Comparison of ENCODE assay signal across 19 cellular contexts in genomic region chr7:50272808-50273207, GRCh38. TPM values are rescaled to one million over a fixed set of nuclear protein-coding genes. Genes with fewer than 3 reads are reported as not detected.
DNase-seq lines count a peak whose midpoint lies in the region; ATAC-seq and TF ChIP-seq lines count a peak whose summit lies in the region.
"Had no signal": no experiment of that assay in that cellular context is flagged by ENCODE, and none has a peak within 500 bp of the region (broad histone marks: within the 10 kb centered on the region; RNA-seq: fewer than 3 reads in every experiment).

No MANE protein-coding gene starts in this region.

- H3K9me3 ChIP-seq in hepatocyte (ENCODE audit: low read depth): no peaks in the 10 kb centered on the region
- H3K9me3 ChIP-seq: left ventricle myocardium inferior, transverse colon had no signal

- H3K4me1 ChIP-seq in hepatocyte (ENCODE audit: insufficient read depth): no peaks in the 10 kb centered on the region
- H3K4me1 ChIP-seq: left ventricle myocardium inferior had no signal

- H3K27ac ChIP-seq in hepatocyte: no peak overlapping the region
- H3K27ac ChIP-seq: left ventricle myocardium inferior, skin epidermis, transverse colon had no signal

- peak overlapping the region; percentile 12 for H3K4me3 Mint-ChIP-seq in activated B cell treated with CpG ODN at 0.5 μM for 24 hours
- H3K4me3 Mint-ChIP-seq: activated CD4-positive, alpha-beta memory T cell treated with anti-CD3 and anti-CD28 coated beads for 36 hours had no signal

- H3K27me3 Mint-ChIP-seq in activated B cell treated with CpG ODN at 0.5 μM for 24 hours: no peaks in the 10 kb centered on the region
- H3K27me3 Mint-ChIP-seq: activated CD4-positive, alpha-beta memory T cell treated with anti-CD3 and anti-CD28 coated beads for 36 hours had no signal

- H3K4me1 Mint-ChIP-seq in activated B cell treated with CpG ODN at 0.5 μM for 24 hours: peaks cover 99% of the 10 kb centered on the region

- no peaks in the 10 kb centered on the region for H3K79me2 ChIP-seq in hepatocyte

- no peaks in the 10 kb centered on the region for H4K20me1 ChIP-seq in hepatocyte (ENCODE audit: insufficient read depth, poor library complexity, severe bottlenecking)

- H2AFZ ChIP-seq in hepatocyte: no peak overlapping the region

- TF ChIP-seq CTCF in activated B cell treated with CpG ODN at 0.5 μM for 24 hours (IDR thresholded peaks at IDR 0.05): no peak
- no peak for TF ChIP-seq CTCF in hepatocyte (IDR thresholded peaks at IDR 0.05; ENCODE audit: poor library complexity)

- H3K4me2 ChIP-seq in hepatocyte: no peak overlapping the region

- no peaks in the 10 kb centered on the region for H3K36me3 Mint-ChIP-seq in activated B cell treated with CpG ODN at 0.5 μM for 24 hours (ENCODE audit: low read depth)
- H3K36me3 Mint-ChIP-seq: activated CD4-positive, alpha-beta memory T cell treated with anti-CD3 and anti-CD28 coated beads for 36 hours had no signal

- no peaks in the 10 kb centered on the region for H3K36me3 ChIP-seq in hepatocyte (replicated peaks; ENCODE audit: insufficient read depth, low read depth)
- H3K36me3 ChIP-seq: left ventricle myocardium inferior, transverse colon had no signal

- ATAC-seq in GM18508 (IDR thresholded peaks at IDR 0.05; ENCODE audit: insufficient read depth, unreplicated experiment) (peak; percentile 39), GM19395 (IDR thresholded peaks at IDR 0.05; ENCODE audit: unreplicated experiment) (peak; percentile 30), HG03135 (IDR thresholded peaks at IDR 0.05; ENCODE audit: unreplicated experiment) (peak; percentile 51), activated B cell treated with CpG ODN at 0.5 μM for 24 hours (ENCODE audit: low read depth) (peak; percentile 43), HG02970 (IDR thresholded peaks at IDR 0.05; ENCODE audit: low FRiP score, unreplicated experiment) (no peak)

- intact Hi-C loops in activated B cell treated with CpG ODN at 0.5 μM for 24 hours (cut with micrococcal nuclease): loop anchor here (1.0 to 5.0 kb wide), 3 partner anchors 8 to 34 kb away; no protein-coding TSS in a partner anchor

- DNase-seq in activated B cell treated with CpG ODN at 0.5 μM for 24 hours (no peak), hepatocyte (ENCODE audit: low spot score) (no peak), DMS153 treated with DMSO at 0.1 percent for 48 hours (lab: John Stamatoyannopoulos, UW; ENCODE audit: unreplicated experiment) (no peak), amniotic stem cell (lab: John Stamatoyannopoulos, UW) (no peak)
- DNase-seq: activated CD4-positive, alpha-beta memory T cell treated with anti-CD3 and anti-CD28 coated beads for 36 hours; cerebellar nuclear complex; foreskin fibroblast; Kasumi-1; left ventricle myocardium inferior; NCI-H1694; NCI-H446; transverse colon had no signal

- no peak overlapping the region for H3K4me3 ChIP-seq in hepatocyte
- H3K4me3 ChIP-seq: left ventricle myocardium inferior, skin epidermis, transverse colon had no signal

- H3K27ac Mint-ChIP-seq in activated B cell treated with CpG ODN at 0.5 μM for 24 hours: peak overlapping the region; percentile 82
- H3K27ac Mint-ChIP-seq: activated CD4-positive, alpha-beta memory T cell treated with anti-CD3 and anti-CD28 coated beads for 36 hours; activated T-helper 2 cell treated with anti-CD3 and anti-CD28 coated beads, Interferon-gamma antibody, Interleukin-2, Interleukin-4, amounts not matched to agents 10 μg/mL and 5 μg/mL and 100 μg/mL, durations not matched to agents 14 hours and 24 hours and 36 hours had no signal

- no peaks in the 10 kb centered on the region for H3K9me2 ChIP-seq in hepatocyte (replicated peaks; ENCODE audit: insufficient read depth)

- 83% methylated on average over 3 of the region's 3 CpGs for whole genome bisulfite sequencing in hepatocyte (ENCODE audit: low lambda C conversion rate, missing lambda C conversion rate)

- no peaks in the 10 kb centered on the region for H3K27me3 ChIP-seq in hepatocyte
- H3K27me3 ChIP-seq: transverse colon had no signal

- CTCF ChIA-PET in activated B cell treated with CpG ODN at 0.5 μM for 24 hours (lab: Charles Lee): interaction anchor here (0.8 to 2.6 kb wide), 16 partner anchors 9 to 146 kb away, joined by 3 to 10 read pairs (median 4); no protein-coding TSS in a partner anchor

- POLR2A ChIA-PET in activated B cell treated with CpG ODN at 0.5 μM for 24 hours (lab: Charles Lee): interaction anchor here (1.0 to 15.2 kb wide), 12 partner anchors 9 to 94 kb away, joined by 3 to 257 read pairs (median 5); partner anchors contain the start of gene IKZF1

- peaks cover 3% of the 10 kb centered on the region for H3K9me3 Mint-ChIP-seq in activated B cell treated with CpG ODN at 0.5 μM for 24 hours
- H3K9me3 Mint-ChIP-seq: activated CD4-positive, alpha-beta memory T cell treated with anti-CD3 and anti-CD28 coated beads for 36 hours had no signal

RNA-seq across cellular contexts. Expression of gene IKZF1, which starts 31.7 kb away (rescaled TPM):
- 301 and 325 TPM in 2 replicates for total RNA-seq in activated B cell treated with CpG ODN at 0.5 μM for 24 hours
- 0.16 and 0.47 TPM in 2 replicates for total RNA-seq in hepatocyte
- 0.16 and 0.52 TPM in 2 replicates for polyA plus RNA-seq in hepatocyte
- polyA plus RNA-seq: BJ had no signal

Comparison
In these comparisons a context has a peak if more than half of its experiments do, and no peak if none do; other contexts are left out.
1. RNA of gene IKZF1, which starts 31.7 kb away (total RNA-seq): 301 to 325 TPM in activated B cell treated with CpG ODN at 0.5 μM for 24 hours; 0.16 to 0.47 TPM in hepatocyte; every median in the first group is over 100 times any median in the second.